ENCODE assay signal across 8 cellular contexts in genomic region chr10:15106352-15107013, GRCh38. TPM values are rescaled to one million over a fixed set of nuclear protein-coding genes. Genes with fewer than 3 reads are reported as not detected.
DNase-seq lines count a peak whose midpoint lies in the region; ATAC-seq and TF ChIP-seq lines count a peak whose summit lies in the region.

No MANE protein-coding gene starts in this region.

- H3K27me3 ChIP-seq in left lung: no peaks in the 10 kb centered on the region

- H3K4me3 ChIP-seq in left lung: no peak overlapping the region

- ATAC-seq in HG02759 (IDR thresholded peaks at IDR 0.05; ENCODE audit: unreplicated experiment) (peak; percentile 88), left lung (peak; percentile 99)

- H3K27ac ChIP-seq in left lung: no peak overlapping the region

- peak; percentile 89 to 91 for TF ChIP-seq CTCF in left lung (IDR thresholded peaks at IDR 0.05)

- H3K4me1 ChIP-seq in left lung: no peaks in the 10 kb centered on the region

- intact Hi-C loops in left lung (cut with DNase I): no loop called here

- DNase-seq in NCI-H2081 (lab: John Stamatoyannopoulos, UW) (peak; percentile 26 to 39), NCI-H2081 treated with DMSO at 0.1 percent for 48 hours (lab: John Stamatoyannopoulos, UW) (no peak), NCI-H2227 (lab: John Stamatoyannopoulos, UW; ENCODE audit: unreplicated experiment) (peak; percentile 64), left lung (peak in 1 of 2 donors; percentile 54)
- DNase-seq in activated CD4-positive, CD25-positive, alpha-beta regulatory T cell treated with anti-CD3 and anti-CD28 coated beads, Interleukin-2, amount 50 U/mL, for 72 hours: peak; percentile 69
- DNase-seq in central memory CD4-positive, alpha-beta T cell: peak; percentile 56
- DNase-seq in stimulated activated CD4-positive, alpha-beta T cell treated with anti-CD3 and anti-CD28 coated beads, TNF-alpha, amount 100 ng/mL, for 1 hour (ENCODE audit: low read depth in 3 of 3, low spot score in 1 of 3): peak; percentile 13 to 52 (median 41)

- no peaks in the 10 kb centered on the region for H3K9me3 ChIP-seq in left lung

- peaks cover 0 to 83% of the 10 kb centered on the region in 2 donors for H3K36me3 ChIP-seq in left lung

RNA-seq across cellular contexts. Expression of gene RPP38, which starts 9.3 kb away (rescaled TPM):
- total RNA-seq in left lung: 10 to 100 TPM; 11.7 to 14.3 TPM

RNA-seq across cellular contexts. Expression of gene ACBD7, which starts 17.9 kb away (rescaled TPM):
- total RNA-seq in left lung: 1 to 10 TPM in 1 of 2 donors, under 1 TPM in 1; 0.21 to 1.3 TPM
